ENCODE assay signal across 8 cellular contexts in the genomic region with DNA sequence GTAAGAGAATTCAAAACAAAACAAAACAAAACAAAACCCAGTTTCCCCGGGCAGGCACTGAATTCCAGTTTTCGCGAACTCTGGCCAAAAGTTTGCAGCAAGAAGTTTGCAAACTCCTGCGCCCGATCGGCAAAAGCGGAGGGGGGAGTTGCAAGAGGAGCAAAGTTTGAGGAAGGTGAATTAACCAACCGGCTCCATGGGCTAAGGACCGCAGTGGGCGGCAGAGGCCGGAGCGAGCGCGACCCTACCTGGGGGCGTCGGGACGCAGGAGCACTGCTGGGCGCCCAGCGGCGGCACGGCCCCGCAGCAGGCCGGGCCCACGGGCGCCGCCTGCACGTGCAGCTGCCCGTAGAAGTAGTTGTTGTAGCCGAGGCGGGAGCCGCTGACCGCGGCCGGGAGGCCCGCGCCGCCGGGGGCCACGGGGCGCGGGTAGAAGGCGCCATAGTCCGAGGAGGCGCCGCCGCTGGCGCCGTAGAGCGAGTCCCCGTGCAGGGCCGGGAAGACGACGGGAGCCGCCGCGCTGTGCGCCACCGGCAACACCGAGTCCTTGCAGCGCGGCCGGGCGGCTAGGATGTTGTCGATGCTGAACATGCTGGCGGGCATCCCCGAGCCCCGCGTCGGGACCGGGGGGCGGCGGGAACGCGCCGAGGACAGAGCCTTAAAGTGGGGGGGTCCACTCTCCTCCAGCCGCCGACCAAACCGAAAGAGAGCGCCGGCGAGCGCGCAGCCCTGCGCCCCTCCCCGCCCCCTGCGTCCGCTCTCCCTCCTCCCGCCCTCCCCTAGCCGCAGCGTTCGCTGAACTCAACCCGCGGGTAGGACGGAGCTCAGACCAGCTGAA. TPM values are rescaled to one million over a fixed set of nuclear protein-coding genes. Genes with fewer than 3 reads are reported as not detected.
DNase-seq lines count a peak whose midpoint lies in the region; ATAC-seq, FAIRE-seq and TF ChIP-seq lines count a peak whose summit lies in the region.

GSC (minus strand) TSS at position 701 of the 838 bp plus-strand sequence; CDS start at position 603, 98 bp downstream.

- TF ChIP-seq POLR2A in A549 (IDR thresholded peaks at IDR 0.05; ENCODE audit: low read length): no peak

- 11% methylated on average over 20 of the region's 94 CpGs for WGBS in A549 (ENCODE audit: missing lambda C conversion rate)

- peaks cover 0 to 16% of the 10 kb centered on the region in 2 experiments; a peak in 1 of 3 replicates for H3K36me3 ChIP-seq in HEK293 (ENCODE audit: control insufficient read depth in 2 of 2, insufficient read depth in 1 of 2, low read length in 2 of 2)

- H3K4me1 ChIP-seq in A549 (peaks cover 8% of the 10 kb centered on the region; the same call in 1 of the 3 replicates), HEK293 (ENCODE audit: control insufficient read depth, insufficient read depth, low read length) (no peaks in the 10 kb centered on the region)

- no peak for TF ChIP-seq RAD21 in A549 (conservative IDR thresholded peaks at IDR 0.05 in 1 of 2, IDR thresholded peaks at IDR 0.05 in 1 of 2)

- peaks cover 5% of the 10 kb centered on the region for H3K36me3 Mint-ChIP-seq in activated CD4-positive, alpha-beta memory T cell treated with anti-CD3 and anti-CD28 coated beads for 36 hours

- TF ChIP-seq CTCF in A549 (IDR thresholded peaks at IDR 0.05) (no peak), HEK293 (tag by site-specific recombination; IDR thresholded peaks at IDR 0.05) (peak; percentile 47), retinal pigment epithelial cell (conservative IDR thresholded peaks at IDR 0.05; ENCODE audit: low read depth, low read length) (no peak)

- H3K27ac ChIP-seq in A549 (peak within 1 kb of the TSS; percentile 45 to 79; a peak in 5 of 6 replicates), HEK293 (ENCODE audit: extremely low read depth, low read depth, low read length) (peak within 1 kb of the TSS; percentile 49; the same call in 1 of the 2 replicates)

- peaks cover 80% of the 10 kb centered on the region for H3K27me3 Mint-ChIP-seq in activated CD4-positive, alpha-beta memory T cell treated with anti-CD3 and anti-CD28 coated beads for 36 hours

- POLR2A ChIA-PET in A549 (lab: Yijun Ruan, JAX) (no interaction called here), HEK293 (lab: Yijun Ruan, JAX) (interaction anchor here (0.5 to 0.8 kb wide), 7 partner anchors 20 to 386 kb away, joined by 3 to 6 read pairs (median 4); no protein-coding TSS in a partner anchor)
- POLR2A ChIA-PET in activated CD4-positive, alpha-beta memory T cell treated with anti-CD3 and anti-CD28 coated beads for 36 hours (lab: Charles Lee): no interaction called here

- H3K4me3 ChIP-seq in A549: peak within 1 kb of the TSS; percentile 67
- peak within 1 kb of the TSS; percentile 65 for H3K4me3 ChIP-seq in HEK293 (ENCODE audit: low read depth, low read length)
- peak within 1 kb of the TSS; percentile 17 for H3K4me3 ChIP-seq in retinal pigment epithelial cell (ENCODE audit: low read length)

- no peak for FAIRE-seq in A549 (lab: Jason Lieb, UNC)

- H3K4me2 ChIP-seq in A549: peak within 1 kb of the TSS; percentile 100

- H3K9me3 ChIP-seq in A549: no peaks in the 10 kb centered on the region
- H3K9me3 ChIP-seq in HEK293 (ENCODE audit: control insufficient read depth, insufficient read depth, low read depth, low read length): no peaks in the 10 kb centered on the region

- no peak for TF ChIP-seq EP300 in A549 (IDR thresholded peaks at IDR 0.05)

- CTCF ChIA-PET in A549 (lab: Yijun Ruan, JAX) (no interaction called here), HEK293 (lab: Yijun Ruan, JAX) (no interaction called here)
- CTCF ChIA-PET in activated CD4-positive, alpha-beta memory T cell treated with anti-CD3 and anti-CD28 coated beads for 36 hours (lab: Charles Lee): interaction anchor here (1.0 to 1.4 kb wide), 2 partner anchors 21 to 80 kb away, joined by 3 read pairs; no protein-coding TSS in a partner anchor

- ATAC-seq in A549 (peak; percentile 70 to 86), left cardiac atrium (peak; percentile 79 to 86), GM19452 (IDR thresholded peaks at IDR 0.05; ENCODE audit: unreplicated experiment) (no peak), GM18498 (IDR thresholded peaks at IDR 0.05; ENCODE audit: unreplicated experiment) (no peak)

- H3K27ac Mint-ChIP-seq in activated CD4-positive, alpha-beta memory T cell treated with anti-CD3 and anti-CD28 coated beads for 36 hours: peak within 1 kb of the TSS; percentile 49

- H3K4me3 Mint-ChIP-seq in activated CD4-positive, alpha-beta memory T cell treated with anti-CD3 and anti-CD28 coated beads for 36 hours: peak within 1 kb of the TSS; percentile 67

- peak; percentile 36 to 57 for DNase-seq in A549 (ENCODE audit: low read depth in 1 of 2, low spot score in 1 of 2)
- DNase-seq in activated CD4-positive, alpha-beta memory T cell treated with anti-CD3 and anti-CD28 coated beads for 36 hours: peak; percentile 40
- peak; percentile 35 for DNase-seq in left cardiac atrium
- DNase-seq in retinal pigment epithelial cell (ENCODE audit: low read depth): no peak
- DNase-seq in GF-D8 (lab: John Stamatoyannopoulos, UW): no peak

- H3K4me1 Mint-ChIP-seq in activated CD4-positive, alpha-beta memory T cell treated with anti-CD3 and anti-CD28 coated beads for 36 hours (ENCODE audit: low read depth): peaks cover 16% of the 10 kb centered on the region

- no peaks in the 10 kb centered on the region for H3K9me3 Mint-ChIP-seq in activated CD4-positive, alpha-beta memory T cell treated with anti-CD3 and anti-CD28 coated beads for 36 hours

- intact Hi-C loops in activated CD4-positive, alpha-beta memory T cell treated with anti-CD3 and anti-CD28 coated beads for 36 hours (cut with micrococcal nuclease): no loop called here
- intact Hi-C loops in left cardiac atrium (cut with DNase I): no loop called here

TF ChIP-seq in A549, 52 proteins besides CTCF, POLR2A, EP300 and RAD21 (continues in another document):
- TF ChIP-seq, protein P1, sequence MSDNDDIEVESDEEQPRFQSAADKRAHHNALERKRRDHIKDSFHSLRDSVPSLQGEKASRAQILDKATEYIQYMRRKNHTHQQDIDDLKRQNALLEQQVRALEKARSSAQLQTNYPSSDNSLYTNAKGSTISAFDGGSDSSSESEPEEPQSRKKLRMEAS (IDR thresholded peaks at IDR 0.05): peak; percentile 45
- TF ChIP-seq TFCP2L1 (CRISPR knock-in tag; IDR thresholded peaks at IDR 0.05): no peak
- TF ChIP-seq ELK1 (IDR thresholded peaks at IDR 0.05; ENCODE audit: low read depth, low read length): no peak

TF ChIP-seq in HEK293, 187 proteins besides CTCF, POLR2A, EP300 and RAD21 (continues in another document):
- TF ChIP-seq ZNF768 (tag by site-specific recombination; IDR thresholded peaks at IDR 0.05) (no peak), GLI2 (tag by site-specific recombination; IDR thresholded peaks at IDR 0.05; ENCODE audit: borderline replicate concordance, low read depth) (no peak), ZNF518A (tag by site-specific recombination; conservative IDR thresholded peaks at IDR 0.05; ENCODE audit: low read depth) (no peak), ZNF626 (tag by site-specific recombination; IDR thresholded peaks at IDR 0.05) (no peak)

RNA-seq across cellular contexts. Expression of gene GSC, which starts in this region (rescaled TPM):
- polyA plus RNA-seq in A549 (2011; rRNA removed) (0.17 TPM in 1 of 2 replicates, not detected in the other), A549 (2017; fragmentation: RNase III; extraction: RNeasy Plus Mini Kit Qiagen cat#74134 plus additional on column Dnase treatment) (0.17 to 0.26 TPM (median 0.20 TPM) in 3 replicates)
- 0.44 and 0.51 TPM in 2 replicates for polyA plus RNA-seq in A549 (2012; cell fraction: cytosol; rRNA removed)
- polyA plus RNA-seq in A549 (2012; cell fraction: nucleus; rRNA removed): 0.23 and 0.60 TPM in 2 replicates
- polyA minus RNA-seq in A549 (2011; rRNA and poly(A)+ RNA removed): not detected in 2 replicates
- total RNA-seq in activated CD4-positive, alpha-beta memory T cell treated with anti-CD3 and anti-CD28 coated beads for 36 hours: not detected
- under 1 TPM; 0.39 to 0.71 TPM for total RNA-seq in left cardiac atrium

Comparison
In these comparisons a context has a peak if more than half of its experiments do, and no peak if none do; other contexts are left out.
1. Peak in DNase-seq, ATAC-seq, H3K4me3 ChIP-seq, H3K27ac ChIP-seq and H3K4me2 ChIP-seq in A549; RNA of the gene not detected or under 1 TPM.
2. Peak in DNase-seq in activated CD4-positive, alpha-beta memory T cell treated with anti-CD3 and anti-CD28 coated beads for 36 hours; RNA of the gene not detected or under 1 TPM.
3. Peak in DNase-seq and ATAC-seq in left cardiac atrium; RNA of the gene not detected or under 1 TPM.
4. H3K4me3 ChIP-seq: peak in every context shown above with its lines; median percentile 67 in A549; 65 in HEK293; 17 in retinal pigment epithelial cell.
5. Of the 5 proteins assayed by ChIP-seq in both HEK293 and A549: peak only in HEK293: CTCF; only in A549: none; in both: none; in neither: 4.